In genomic region chr7:105876964-105877601, GRCh38 we compare ENCODE assay signal across 8 cellular contexts. TPM values are rescaled to one million over a fixed set of nuclear protein-coding genes. Genes with fewer than 3 reads are reported as not detected.
DNase-seq lines count a peak whose midpoint lies in the region; TF ChIP-seq lines count a peak whose summit lies in the region.

No MANE protein-coding gene starts in this region.

- TF ChIP-seq CTCF in WERI-Rb-1 (IDR thresholded peaks at IDR 0.05; ENCODE audit: low read depth, low read length) (0 out of 2 replicates have a peak, but pooled peaks have one; percentile 12), epithelial cell of proximal tubule (conservative IDR thresholded peaks at IDR 0.05; ENCODE audit: low read depth, low read length) (peak; percentile 20)

- H3K9me3 ChIP-seq in HUES64 (ENCODE audit: insufficient read depth, low read depth, low read length) (no peaks in the 10 kb centered on the region), WERI-Rb-1 (ENCODE audit: severe bottlenecking) (no peaks in the 10 kb centered on the region), mucosa of rectum (ENCODE audit: control insufficient read depth in 2 of 2, low read length in 2 of 2) (no peaks in the 10 kb centered on the region)

- peaks cover 26% of the 10 kb centered on the region for H3K27me3 ChIP-seq in HUES64 (ENCODE audit: insufficient read depth, low read length)
- peaks cover 12% of the 10 kb centered on the region for H3K27me3 ChIP-seq in WERI-Rb-1 (ENCODE audit: insufficient read depth, low read depth, severe bottlenecking)
- no peaks in the 10 kb centered on the region for H3K27me3 ChIP-seq in mucosa of rectum (ENCODE audit: control insufficient read depth in 2 of 2, insufficient read depth in 2 of 2, low read length in 2 of 2)

- DNase-seq in DMS53 (lab: John Stamatoyannopoulos, UW) (peak; percentile 84), WERI-Rb-1 (peak; percentile 68), epithelial cell of proximal tubule (ENCODE audit: low read depth) (peak; percentile 12), AML-193 (lab: John Stamatoyannopoulos, UW) (no peak), HUDEP-2 (lab: John Stamatoyannopoulos, UW; ENCODE audit: unreplicated experiment in 76 of 76) (no peak)

- H3K9ac ChIP-seq in HUES64 (ENCODE audit: low read depth, low read length) (peak overlapping the region; percentile 64), mucosa of rectum (ENCODE audit: low read depth in 1 of 2, low read length in 2 of 2) (peak overlapping the region; percentile 66 to 71)

- H3K27ac ChIP-seq in HUES64 (ENCODE audit: low read depth, low read length) (no peak overlapping the region), WERI-Rb-1 (no peak overlapping the region), mucosa of rectum (ENCODE audit: low read depth in 2 of 2, low read length in 2 of 2) (peak overlapping the region; percentile 67 to 76), urinary bladder (ENCODE audit: low read depth) (no peak overlapping the region)

- peaks cover 27% of the 10 kb centered on the region for H3K4me1 ChIP-seq in HUES64 (ENCODE audit: insufficient read depth, low read length)
- peaks cover 19 to 34% of the 10 kb centered on the region in 2 donors for H3K4me1 ChIP-seq in mucosa of rectum (ENCODE audit: control insufficient read depth in 2 of 2, insufficient read depth in 2 of 2, low read length in 2 of 2)
- no peaks in the 10 kb centered on the region for H3K4me1 ChIP-seq in urinary bladder (ENCODE audit: insufficient read depth)

- H3K36me3 ChIP-seq in HUES64 (ENCODE audit: insufficient read depth, low read length) (peaks cover 18% of the 10 kb centered on the region), WERI-Rb-1 (no peaks in the 10 kb centered on the region), mucosa of rectum (ENCODE audit: control insufficient read depth in 2 of 2, insufficient read depth in 2 of 2, low read length in 2 of 2) (no peaks in the 10 kb centered on the region), urinary bladder (ENCODE audit: insufficient read depth) (no peaks in the 10 kb centered on the region)

- peak overlapping the region; percentile 74 for H3K4me3 ChIP-seq in HUES64 (ENCODE audit: low read length)
- peak overlapping the region; percentile 64 for H3K4me3 ChIP-seq in WERI-Rb-1 (ENCODE audit: low read depth, low read length)
- H3K4me3 ChIP-seq in epithelial cell of proximal tubule (ENCODE audit: low read depth, low read length) = peak overlapping the region; percentile 83
- peak overlapping the region; percentile 80 to 87 for H3K4me3 ChIP-seq in mucosa of rectum (ENCODE audit: low read length in 2 of 2)
- H3K4me3 ChIP-seq in urinary bladder (ENCODE audit: low read depth, low read length) = peak overlapping the region; percentile 68

- WGBS in HUES64 = 1% methylated on average over 41 of the region's 42 CpGs
- 1% methylated on average over 42 of the region's 42 CpGs for WGBS in urinary bladder

RNA-seq across cellular contexts. Expression of gene ATXN7L1, which starts 0.7 kb away (rescaled TPM):
- 17.8 TPM for polyA plus RNA-seq in HUES64 (2013, experiment 1 of 2)
- 16.5 TPM for polyA plus RNA-seq in HUES64 (2013, experiment 2 of 2)
- total RNA-seq in epithelial cell of proximal tubule (2.3 and 4.0 TPM in 2 replicates), urinary bladder (19.3 TPM)
- polyA plus RNA-seq in urinary bladder = 7.1 TPM

Comparison
In these comparisons a context has a peak if more than half of its experiments do, and no peak if none do; other contexts are left out.
1. DNase-seq: peak in DMS53 (single experiment), WERI-Rb-1 (single experiment) and epithelial cell of proximal tubule (single experiment); none in AML-193 (0 of 2) and HUDEP-2 (0 of 76).
2. H3K27ac ChIP-seq: peak in mucosa of rectum (2 of 2); none in HUES64 (single experiment), WERI-Rb-1 (single experiment) and urinary bladder (single experiment).
3. Peak in every context shown above with its lines, with median percentiles within 50 percentile points of each other: H3K4me3 ChIP-seq.